In genomic region chr22:33831207-33831606, GRCh38 we compare ENCODE assay signal across 24 cellular contexts.
"Had no signal": no experiment of that assay in that cellular context is flagged by ENCODE, and none has a peak within 500 bp of the region (broad histone marks: within the 10 kb centered on the region; RNA-seq: fewer than 3 reads in every experiment).

No MANE protein-coding gene starts in this region.

- H3K36me3 ChIP-seq: left lung, lower lobe of right lung, neural progenitor cell, prostate gland, sigmoid colon, stomach, thyroid gland, vagina had no signal

- H3K27ac Mint-ChIP-seq: effector memory CD8-positive, alpha-beta T cell; mesothelial cell of epicardium; natural killer cell treated with Interleukin-12 subunit alpha and Interleukin-12 subunit beta and Interleukin-15 and Interleukin-18, amount 100 ng/mL, for 72 hours; stimulated activated effector memory CD8-positive, alpha-beta T cell treated with anti-CD3 and anti-CD28 coated beads, Interleukin-12 subunit alpha, Interleukin-12 subunit beta, amount 100 ng/mL, for 72 hours had no signal

- DNase-seq: dermis blood vessel endothelial cell; effector memory CD8-positive, alpha-beta T cell; head of caudate nucleus; left cardiac atrium; left lung; lower lobe of right lung; mucosa of descending colon; naive B cell; nucleus accumbens; right cardiac atrium; sigmoid colon; stimulated activated CD4-positive, alpha-beta T cell treated with anti-CD3 and anti-CD28 coated beads, Interleukin-2, amount 100 ng/mL, for 24 hours; stimulated activated CD4-positive, alpha-beta T cell treated with anti-CD3 and anti-CD28 coated beads, Interleukin-4, amount 100 ng/mL, for 24 hours; stimulated activated naive CD4-positive, alpha-beta T cell treated with Interleukin-2 at 50 U/mL for 16 hours; stomach; thyroid gland; trophoblast cell had no signal

- H3K4me3 Mint-ChIP-seq: effector memory CD8-positive, alpha-beta T cell; mesothelial cell of epicardium; natural killer cell treated with Interleukin-12 subunit alpha and Interleukin-12 subunit beta and Interleukin-15 and Interleukin-18, amount 100 ng/mL, for 72 hours; neural progenitor cell; stimulated activated effector memory CD8-positive, alpha-beta T cell treated with anti-CD3 and anti-CD28 coated beads, Interleukin-12 subunit alpha, Interleukin-12 subunit beta, amount 100 ng/mL, for 72 hours had no signal

- H3K4me1 ChIP-seq: left lung, lower lobe of right lung, thyroid gland had no signal

- H3K4me3 ChIP-seq: coronary artery, left lung, lower lobe of right lung, mucosa of descending colon, neural progenitor cell, prostate gland, sigmoid colon, stomach, thyroid gland, vagina had no signal

- H3K36me3 Mint-ChIP-seq: mesothelial cell of epicardium; natural killer cell treated with Interleukin-12 subunit alpha and Interleukin-12 subunit beta and Interleukin-15 and Interleukin-18, amount 100 ng/mL, for 72 hours; stimulated activated effector memory CD8-positive, alpha-beta T cell treated with anti-CD3 and anti-CD28 coated beads, Interleukin-12 subunit alpha, Interleukin-12 subunit beta, amount 100 ng/mL, for 72 hours had no signal

- H3K27me3 Mint-ChIP-seq: naive B cell had no signal

- H3K27me3 ChIP-seq: left lung, neural progenitor cell, sigmoid colon, stomach, thyroid gland, vagina had no signal

- H3K27ac ChIP-seq: coronary artery, left lung, lower lobe of right lung, neural progenitor cell, prostate gland, stomach, thyroid gland, vagina had no signal

- H3K9ac ChIP-seq: neural progenitor cell had no signal

- ATAC-seq: effector memory CD8-positive, alpha-beta T cell; left lung; lower lobe of right lung; mucosa of descending colon; natural killer cell treated with Interleukin-12 subunit alpha and Interleukin-12 subunit beta and Interleukin-15 and Interleukin-18, amount 100 ng/mL, for 72 hours; right cardiac atrium; stimulated activated effector memory CD8-positive, alpha-beta T cell treated with anti-CD3 and anti-CD28 coated beads, Interleukin-12 subunit alpha, Interleukin-12 subunit beta, amount 100 ng/mL, for 72 hours had no signal

- H3K9me3 ChIP-seq: lower lobe of right lung, mucosa of descending colon, prostate gland, sigmoid colon, stomach, thyroid gland, vagina had no signal

- H3K9me3 Mint-ChIP-seq: mesothelial cell of epicardium; natural killer cell treated with Interleukin-12 subunit alpha and Interleukin-12 subunit beta and Interleukin-15 and Interleukin-18, amount 100 ng/mL, for 72 hours had no signal

- H3K4me1 Mint-ChIP-seq: stimulated activated effector memory CD8-positive, alpha-beta T cell treated with anti-CD3 and anti-CD28 coated beads, Interleukin-12 subunit alpha, Interleukin-12 subunit beta, amount 100 ng/mL, for 72 hours had no signal

- H3K4me2 ChIP-seq: neural progenitor cell had no signal
